In the genomic region with DNA sequence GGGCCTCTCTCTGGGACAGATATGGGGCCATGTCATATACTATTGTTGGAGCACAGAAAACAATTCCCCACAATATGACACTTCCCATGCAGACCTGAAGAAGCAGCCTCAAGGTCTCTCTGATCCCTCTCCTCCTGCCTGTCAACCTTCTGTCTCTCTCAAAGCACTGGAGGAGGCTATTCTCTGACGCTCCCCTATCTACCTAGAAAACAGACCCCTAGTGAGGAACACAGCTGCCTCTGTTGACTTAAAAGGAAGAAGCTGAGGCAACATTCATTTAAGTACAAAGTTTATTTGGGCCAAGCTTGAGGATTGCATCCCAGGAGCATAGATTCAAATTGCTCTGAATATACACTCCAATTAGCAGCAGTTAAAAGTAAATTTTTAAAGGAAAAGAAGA, we compare ENCODE assay signal across 1 cellular context.
TF ChIP-seq lines count a peak whose summit lies in the region.

No MANE protein-coding gene starts in this region.

TF ChIP-seq in GM23338, 12 proteins besides CTCF, POLR2A, EP300 and RAD21 (continued from another document):
- TF ChIP-seq, protein P1, sequence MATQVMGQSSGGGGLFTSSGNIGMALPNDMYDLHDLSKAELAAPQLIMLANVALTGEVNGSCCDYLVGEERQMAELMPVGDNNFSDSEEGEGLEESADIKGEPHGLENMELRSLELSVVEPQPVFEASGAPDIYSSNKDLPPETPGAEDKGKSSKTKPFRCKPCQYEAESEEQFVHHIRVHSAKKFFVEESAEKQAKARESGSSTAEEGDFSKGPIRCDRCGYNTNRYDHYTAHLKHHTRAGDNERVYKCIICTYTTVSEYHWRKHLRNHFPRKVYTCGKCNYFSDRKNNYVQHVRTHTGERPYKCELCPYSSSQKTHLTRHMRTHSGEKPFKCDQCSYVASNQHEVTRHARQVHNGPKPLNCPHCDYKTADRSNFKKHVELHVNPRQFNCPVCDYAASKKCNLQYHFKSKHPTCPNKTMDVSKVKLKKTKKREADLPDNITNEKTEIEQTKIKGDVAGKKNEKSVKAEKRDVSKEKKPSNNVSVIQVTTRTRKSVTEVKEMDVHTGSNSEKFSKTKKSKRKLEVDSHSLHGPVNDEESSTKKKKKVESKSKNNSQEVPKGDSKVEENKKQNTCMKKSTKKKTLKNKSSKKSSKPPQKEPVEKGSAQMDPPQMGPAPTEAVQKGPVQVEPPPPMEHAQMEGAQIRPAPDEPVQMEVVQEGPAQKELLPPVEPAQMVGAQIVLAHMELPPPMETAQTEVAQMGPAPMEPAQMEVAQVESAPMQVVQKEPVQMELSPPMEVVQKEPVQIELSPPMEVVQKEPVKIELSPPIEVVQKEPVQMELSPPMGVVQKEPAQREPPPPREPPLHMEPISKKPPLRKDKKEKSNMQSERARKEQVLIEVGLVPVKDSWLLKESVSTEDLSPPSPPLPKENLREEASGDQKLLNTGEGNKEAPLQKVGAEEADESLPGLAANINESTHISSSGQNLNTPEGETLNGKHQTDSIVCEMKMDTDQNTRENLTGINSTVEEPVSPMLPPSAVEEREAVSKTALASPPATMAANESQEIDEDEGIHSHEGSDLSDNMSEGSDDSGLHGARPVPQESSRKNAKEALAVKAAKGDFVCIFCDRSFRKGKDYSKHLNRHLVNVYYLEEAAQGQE (IDR thresholded peaks at IDR 0.05; ENCODE audit: unreplicated experiment), result no peak
- TF ChIP-seq ZNF331 (CRISPR knock-in tag; IDR thresholded peaks at IDR 0.05; ENCODE audit: low read depth) (no peak), EZH2 (IDR thresholded peaks at IDR 0.05; ENCODE audit: low read depth, unreplicated experiment) (no peak), ZNF114 (CRISPR knock-in tag; IDR thresholded peaks at IDR 0.05) (no peak), NANOG (IDR thresholded peaks at IDR 0.05; ENCODE audit: borderline replicate concordance) (no peak), POLR2AphosphoS5 (IDR thresholded peaks at IDR 0.05; ENCODE audit: low read depth) (no peak), ZNF462 (CRISPR knock-in tag; IDR thresholded peaks at IDR 0.05) (no peak), STAT1 (IDR thresholded peaks at IDR 0.05; ENCODE audit: unreplicated experiment) (no peak)
- TF ChIP-seq, protein P2, sequence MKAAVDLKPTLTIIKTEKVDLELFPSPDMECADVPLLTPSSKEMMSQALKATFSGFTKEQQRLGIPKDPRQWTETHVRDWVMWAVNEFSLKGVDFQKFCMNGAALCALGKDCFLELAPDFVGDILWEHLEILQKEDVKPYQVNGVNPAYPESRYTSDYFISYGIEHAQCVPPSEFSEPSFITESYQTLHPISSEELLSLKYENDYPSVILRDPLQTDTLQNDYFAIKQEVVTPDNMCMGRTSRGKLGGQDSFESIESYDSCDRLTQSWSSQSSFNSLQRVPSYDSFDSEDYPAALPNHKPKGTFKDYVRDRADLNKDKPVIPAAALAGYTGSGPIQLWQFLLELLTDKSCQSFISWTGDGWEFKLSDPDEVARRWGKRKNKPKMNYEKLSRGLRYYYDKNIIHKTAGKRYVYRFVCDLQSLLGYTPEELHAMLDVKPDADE (IDR thresholded peaks at IDR 0.05), result no peak
TF ChIP-seq in GM23338: peak in this region for 0.
